ENCODE assay signal across 1 cellular context in genomic region chr5:66440202-66440680, GRCh38.
TF ChIP-seq lines count a peak whose summit lies in the region.

No MANE protein-coding gene starts in this region.

TF ChIP-seq in GM23338, 12 proteins besides CTCF, POLR2A, EP300 and RAD21 (continued from another document):
- TF ChIP-seq, protein P1, sequence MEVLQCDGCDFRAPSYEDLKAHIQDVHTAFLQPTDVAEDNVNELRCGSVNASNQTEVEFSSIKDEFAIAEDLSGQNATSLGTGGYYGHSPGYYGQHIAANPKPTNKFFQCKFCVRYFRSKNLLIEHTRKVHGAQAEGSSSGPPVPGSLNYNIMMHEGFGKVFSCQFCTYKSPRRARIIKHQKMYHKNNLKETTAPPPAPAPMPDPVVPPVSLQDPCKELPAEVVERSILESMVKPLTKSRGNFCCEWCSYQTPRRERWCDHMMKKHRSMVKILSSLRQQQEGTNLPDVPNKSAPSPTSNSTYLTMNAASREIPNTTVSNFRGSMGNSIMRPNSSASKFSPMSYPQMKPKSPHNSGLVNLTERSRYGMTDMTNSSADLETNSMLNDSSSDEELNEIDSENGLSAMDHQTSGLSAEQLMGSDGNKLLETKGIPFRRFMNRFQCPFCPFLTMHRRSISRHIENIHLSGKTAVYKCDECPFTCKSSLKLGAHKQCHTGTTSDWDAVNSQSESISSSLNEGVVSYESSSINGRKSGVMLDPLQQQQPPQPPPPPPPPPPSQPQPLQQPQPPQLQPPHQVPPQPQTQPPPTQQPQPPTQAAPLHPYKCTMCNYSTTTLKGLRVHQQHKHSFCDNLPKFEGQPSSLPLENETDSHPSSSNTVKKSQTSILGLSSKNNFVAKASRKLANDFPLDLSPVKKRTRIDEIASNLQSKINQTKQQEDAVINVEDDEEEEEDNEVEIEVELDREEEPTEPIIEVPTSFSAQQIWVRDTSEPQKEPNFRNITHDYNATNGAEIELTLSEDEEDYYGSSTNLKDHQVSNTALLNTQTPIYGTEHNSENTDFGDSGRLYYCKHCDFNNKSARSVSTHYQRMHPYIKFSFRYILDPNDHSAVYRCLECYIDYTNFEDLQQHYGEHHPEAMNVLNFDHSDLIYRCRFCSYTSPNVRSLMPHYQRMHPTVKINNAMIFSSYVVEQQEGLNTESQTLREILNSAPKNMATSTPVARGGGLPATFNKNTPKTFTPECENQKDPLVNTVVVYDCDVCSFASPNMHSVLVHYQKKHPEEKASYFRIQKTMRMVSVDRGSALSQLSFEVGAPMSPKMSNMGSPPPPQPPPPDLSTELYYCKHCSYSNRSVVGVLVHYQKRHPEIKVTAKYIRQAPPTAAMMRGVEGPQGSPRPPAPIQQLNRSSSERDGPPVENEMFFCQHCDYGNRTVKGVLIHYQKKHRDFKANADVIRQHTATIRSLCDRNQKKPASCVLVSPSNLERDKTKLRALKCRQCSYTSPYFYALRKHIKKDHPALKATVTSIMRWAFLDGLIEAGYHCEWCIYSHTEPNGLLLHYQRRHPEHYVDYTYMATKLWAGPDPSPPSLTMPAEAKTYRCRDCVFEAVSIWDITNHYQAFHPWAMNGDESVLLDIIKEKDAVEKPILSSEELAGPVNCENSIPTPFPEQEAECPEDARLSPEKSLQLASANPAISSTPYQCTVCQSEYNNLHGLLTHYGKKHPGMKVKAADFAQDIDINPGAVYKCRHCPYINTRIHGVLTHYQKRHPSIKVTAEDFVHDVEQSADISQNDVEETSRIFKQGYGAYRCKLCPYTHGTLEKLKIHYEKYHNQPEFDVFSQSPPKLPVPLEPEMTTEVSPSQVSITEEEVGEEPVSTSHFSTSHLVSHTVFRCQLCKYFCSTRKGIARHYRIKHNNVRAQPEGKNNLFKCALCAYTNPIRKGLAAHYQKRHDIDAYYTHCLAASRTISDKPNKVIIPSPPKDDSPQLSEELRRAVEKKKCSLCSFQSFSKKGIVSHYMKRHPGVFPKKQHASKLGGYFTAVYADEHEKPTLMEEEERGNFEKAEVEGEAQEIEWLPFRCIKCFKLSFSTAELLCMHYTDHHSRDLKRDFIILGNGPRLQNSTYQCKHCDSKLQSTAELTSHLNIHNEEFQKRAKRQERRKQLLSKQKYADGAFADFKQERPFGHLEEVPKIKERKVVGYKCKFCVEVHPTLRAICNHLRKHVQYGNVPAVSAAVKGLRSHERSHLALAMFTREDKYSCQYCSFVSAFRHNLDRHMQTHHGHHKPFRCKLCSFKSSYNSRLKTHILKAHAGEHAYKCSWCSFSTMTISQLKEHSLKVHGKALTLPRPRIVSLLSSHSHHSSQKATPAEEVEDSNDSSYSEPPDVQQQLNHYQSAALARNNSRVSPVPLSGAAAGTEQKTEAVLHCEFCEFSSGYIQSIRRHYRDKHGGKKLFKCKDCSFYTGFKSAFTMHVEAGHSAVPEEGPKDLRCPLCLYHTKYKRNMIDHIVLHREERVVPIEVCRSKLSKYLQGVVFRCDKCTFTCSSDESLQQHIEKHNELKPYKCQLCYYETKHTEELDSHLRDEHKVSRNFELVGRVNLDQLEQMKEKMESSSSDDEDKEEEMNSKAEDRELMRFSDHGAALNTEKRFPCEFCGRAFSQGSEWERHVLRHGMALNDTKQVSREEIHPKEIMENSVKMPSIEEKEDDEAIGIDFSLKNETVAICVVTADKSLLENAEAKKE (CRISPR knock-in tag; IDR thresholded peaks at IDR 0.05) = no peak
- TF ChIP-seq ZNF331 (CRISPR knock-in tag; IDR thresholded peaks at IDR 0.05; ENCODE audit: low read depth) = no peak
